In genomic region chr3:72721696-72722381, GRCh38 we compare ENCODE assay signal across 31 cellular contexts.
DNase-seq lines count a peak whose midpoint lies in the region; ATAC-seq and TF ChIP-seq lines count a peak whose summit lies in the region.
"Had no signal": no experiment of that assay in that cellular context is flagged by ENCODE, and none has a peak within 500 bp of the region (broad histone marks: within the 10 kb centered on the region; RNA-seq: fewer than 3 reads in every experiment).

No MANE protein-coding gene starts in this region.

- peaks cover 9% of the 10 kb centered on the region for H3K9me3 Mint-ChIP-seq in WTC11
- H3K9me3 Mint-ChIP-seq in activated T-helper 17 cell treated with anti-CD3 and anti-CD28 coated beads, Interleukin-2, amount 50 U/mL, for 72 hours, result no peaks in the 10 kb centered on the region
- H3K9me3 Mint-ChIP-seq: activated B cell treated with CpG ODN at 0.5 μM for 24 hours; activated CD4-positive, alpha-beta memory T cell treated with anti-CD3 and anti-CD28 coated beads for 36 hours; effector memory CD8-positive, alpha-beta T cell; stimulated activated naive CD8-positive, alpha-beta T cell treated with anti-CD3 and anti-CD28 coated beads, Interleukin-15, amount 100 ng/mL, for 72 hours had no signal

- H3K4me1 Mint-ChIP-seq in WTC11, result peaks cover 27% of the 10 kb centered on the region
- H3K4me1 Mint-ChIP-seq in activated T-helper 17 cell treated with anti-CD3 and anti-CD28 coated beads, Interleukin-2, amount 50 U/mL, for 72 hours, result peaks cover 8% of the 10 kb centered on the region
- H3K4me1 Mint-ChIP-seq: activated B cell treated with CpG ODN at 0.5 μM for 24 hours had no signal

- no peaks in the 10 kb centered on the region for H3K27me3 Mint-ChIP-seq in WTC11 (ENCODE audit: low read depth)
- H3K27me3 Mint-ChIP-seq in activated T-helper 17 cell treated with anti-CD3 and anti-CD28 coated beads, Interleukin-2, amount 50 U/mL, for 72 hours, result no peaks in the 10 kb centered on the region
- H3K27me3 Mint-ChIP-seq: activated CD4-positive, alpha-beta memory T cell treated with anti-CD3 and anti-CD28 coated beads for 36 hours; naive thymus-derived CD8-positive, alpha-beta T cell; stimulated activated naive CD8-positive, alpha-beta T cell treated with anti-CD3 and anti-CD28 coated beads, Interleukin-15, amount 100 ng/mL, for 72 hours had no signal

- 33 to 50% methylated on average over 3 to 5 of the region's 7 CpGs for WGBS in mesodermal cell (ENCODE audit: insufficient coverage in 2 of 2), 2 experiments

- ATAC-seq in WTC11 (no peak), sciatic nerve (no peak)
- no peak for ATAC-seq in activated T-helper 17 cell treated with anti-CD3 and anti-CD28 coated beads, Interleukin-2, amount 50 U/mL, for 72 hours (replicated peaks)
- ATAC-seq: body of pancreas; effector memory CD8-positive, alpha-beta T cell; HepG2; left lobe of liver; naive thymus-derived CD8-positive, alpha-beta T cell; stimulated activated naive CD8-positive, alpha-beta T cell treated with anti-CD3 and anti-CD28 coated beads, Interleukin-15, amount 100 ng/mL, for 72 hours had no signal

- 0 out of 2 replicates have a peak overlapping the region, but pooled peaks have one; percentile 37 for H3K27ac Mint-ChIP-seq in WTC11
- no peak overlapping the region for H3K27ac Mint-ChIP-seq in activated T-helper 17 cell treated with anti-CD3 and anti-CD28 coated beads, Interleukin-2, amount 50 U/mL, for 72 hours
- H3K27ac Mint-ChIP-seq: activated B cell treated with CpG ODN at 0.5 μM for 24 hours; activated CD4-positive, alpha-beta memory T cell treated with anti-CD3 and anti-CD28 coated beads for 36 hours; effector memory CD8-positive, alpha-beta T cell; naive thymus-derived CD8-positive, alpha-beta T cell had no signal

- CTCF ChIA-PET in A673 (lab: Charles Lee), result no interaction called here
- CTCF ChIA-PET in WTC11 (lab: Charles Lee), result no interaction called here

- TF ChIP-seq CTCF in A673 (conservative IDR thresholded peaks at IDR 0.05; ENCODE audit: low read depth, low read length) (no peak), WTC11 (IDR thresholded peaks at IDR 0.05) (no peak)

- H3K36me3 ChIP-seq in A673 (ENCODE audit: insufficient read depth, low read length, poor library complexity, severe bottlenecking) (no peaks in the 10 kb centered on the region), HAP-1 (replicated peaks) (no peaks in the 10 kb centered on the region), mesodermal cell (ENCODE audit: control insufficient read depth, insufficient read depth, low read length) (no peaks in the 10 kb centered on the region)
- H3K36me3 ChIP-seq: BLaER1, sigmoid colon, thyroid gland had no signal

- H3K4me3 ChIP-seq in A673 (ENCODE audit: low read depth, low read length, poor library complexity, severe bottlenecking), result no peak overlapping the region
- no peak overlapping the region for H3K4me3 ChIP-seq in HAP-1
- H3K4me3 ChIP-seq in mesodermal cell (ENCODE audit: extremely low read depth, insufficient read depth, low read length, poor library complexity, severe bottlenecking), result no peak overlapping the region
- H3K4me3 ChIP-seq: BLaER1, body of pancreas, sigmoid colon, thyroid gland had no signal

- H3K9me3 ChIP-seq in A673 (ENCODE audit: low read depth, low read length, poor library complexity, severe bottlenecking) (no peaks in the 10 kb centered on the region), HAP-1 (no peaks in the 10 kb centered on the region; the same call in 1 of the 2 replicates), mesodermal cell (ENCODE audit: control insufficient read depth, low read length) (no peaks in the 10 kb centered on the region)
- H3K9me3 ChIP-seq: BLaER1, body of pancreas, Caco-2, sigmoid colon, thyroid gland had no signal

- H3K36me3 Mint-ChIP-seq in WTC11, result peaks cover 6% of the 10 kb centered on the region
- no peaks in the 10 kb centered on the region for H3K36me3 Mint-ChIP-seq in activated T-helper 17 cell treated with anti-CD3 and anti-CD28 coated beads, Interleukin-2, amount 50 U/mL, for 72 hours (ENCODE audit: low read depth)
- H3K36me3 Mint-ChIP-seq: activated CD4-positive, alpha-beta memory T cell treated with anti-CD3 and anti-CD28 coated beads for 36 hours; naive thymus-derived CD8-positive, alpha-beta T cell had no signal

- H3K27me3 ChIP-seq in A673 (replicated peaks; ENCODE audit: insufficient read depth, low read depth, low read length, poor library complexity), result no peaks in the 10 kb centered on the region
- no peaks in the 10 kb centered on the region for H3K27me3 ChIP-seq in HAP-1 (ENCODE audit: low read depth)
- H3K27me3 ChIP-seq: BLaER1, body of pancreas, sigmoid colon, thyroid gland had no signal

- in situ Hi-C loops in HAP-1 (cut with MboI; ENCODE audit: low sequenced_read_pairs), result no loop called here

- DNase-seq in A673 (ENCODE audit: low spot score) (peak; percentile 91), HAP-1 (ENCODE audit: low spot score in 2 of 2) (peak; percentile 32 to 33), WTC11 (ENCODE audit: low spot score) (no peak), sciatic nerve (ENCODE audit: low spot score) (no peak), cerebellar cortex (ENCODE audit: low spot score) (no peak), NCI-H774 (lab: John Stamatoyannopoulos, UW) (no peak)
- DNase-seq: activated B cell treated with CpG ODN at 0.5 μM for 24 hours; activated CD4-positive, alpha-beta memory T cell treated with anti-CD3 and anti-CD28 coated beads for 36 hours; activated gamma-delta T cell treated with Interleukin-2 at 50 U/mL for 16 hours; body of pancreas; Caco-2; DMS79 treated with DMSO at 0.1 percent for 48 hours; effector memory CD8-positive, alpha-beta T cell; foreskin melanocyte; H7; Kasumi-1; midbrain; naive thymus-derived CD8-positive, alpha-beta T cell; NCI-H187; NCI-H345; RPMI8226; sigmoid colon; stimulated activated CD4-positive, alpha-beta T cell treated with anti-CD3 and anti-CD28 coated beads, Interleukin-15, amount 100 ng/mL, for 24 hours; stimulated activated naive CD8-positive, alpha-beta T cell treated with anti-CD3 and anti-CD28 coated beads, Interleukin-15, amount 100 ng/mL, for 72 hours; thyroid gland had no signal

- POLR2A ChIA-PET in A673 (lab: Charles Lee; ENCODE audit: low non-redundant PET), result no interaction called here
- POLR2A ChIA-PET in WTC11 (lab: Charles Lee), result no interaction called here

- BruUV-seq in A673 (replicated peaks; lab: Mats Ljungman, UMichigan), result no TSS peak

- H3K4me3 Mint-ChIP-seq in WTC11, result no peak overlapping the region
- no peak overlapping the region for H3K4me3 Mint-ChIP-seq in activated T-helper 17 cell treated with anti-CD3 and anti-CD28 coated beads, Interleukin-2, amount 50 U/mL, for 72 hours
- H3K4me3 Mint-ChIP-seq: activated B cell treated with CpG ODN at 0.5 μM for 24 hours; activated CD4-positive, alpha-beta memory T cell treated with anti-CD3 and anti-CD28 coated beads for 36 hours; effector memory CD8-positive, alpha-beta T cell; naive thymus-derived CD8-positive, alpha-beta T cell; stimulated activated naive CD8-positive, alpha-beta T cell treated with anti-CD3 and anti-CD28 coated beads, Interleukin-15, amount 100 ng/mL, for 72 hours had no signal

- intact Hi-C loops in A673 (cut with micrococcal nuclease; ENCODE audit: unreplicated experiment), result loop anchor here (5.0 kb wide), 1 partner anchor 100 kb away; no protein-coding TSS in a partner anchor
- intact Hi-C loops in sciatic nerve (cut with DNase I), result no loop called here

- H3K4me1 ChIP-seq in A673 (ENCODE audit: insufficient read depth, low read length, poor library complexity, severe bottlenecking) (peaks cover 26% of the 10 kb centered on the region), HAP-1 (peaks cover 17% of the 10 kb centered on the region), mesodermal cell (ENCODE audit: control insufficient read depth, insufficient read depth, low read length, poor library complexity, severe bottlenecking) (peaks cover 13% of the 10 kb centered on the region)
- H3K4me1 ChIP-seq: body of pancreas, sigmoid colon, thyroid gland had no signal

- H3K27ac ChIP-seq in A673 (ENCODE audit: low read depth, low read length, poor library complexity, severe bottlenecking), result peak overlapping the region; percentile 79
- peak overlapping the region; percentile 29 for H3K27ac ChIP-seq in mesodermal cell (ENCODE audit: low read depth, low read length, severe bottlenecking)
- H3K27ac ChIP-seq: BLaER1, body of pancreas, HL-60, sigmoid colon, thyroid gland had no signal

TF ChIP-seq in WTC11, 78 proteins besides CTCF, POLR2A, EP300 and RAD21 (continues in another document):
- TF ChIP-seq MXD4 (CRISPR knock-in tag; IDR thresholded peaks at IDR 0.05; ENCODE audit: borderline replicate concordance) (no peak), RELA (CRISPR knock-in tag; IDR thresholded peaks at IDR 0.05; ENCODE audit: borderline replicate concordance) (no peak), CREM (CRISPR knock-in tag; IDR thresholded peaks at IDR 0.05) (no peak), TCF7 (CRISPR knock-in tag; IDR thresholded peaks at IDR 0.05; ENCODE audit: low read depth) (no peak), RORB (CRISPR knock-in tag; IDR thresholded peaks at IDR 0.05) (no peak), FOXP4 (CRISPR knock-in tag; IDR thresholded peaks at IDR 0.05) (no peak), E2F5 (CRISPR knock-in tag; IDR thresholded peaks at IDR 0.05) (no peak), MAX (CRISPR knock-in tag; IDR thresholded peaks at IDR 0.05) (no peak)

Comparison
In these comparisons a context has a peak if more than half of its experiments do, and no peak if none do; other contexts are left out.
1. DNase-seq: peak in A673 (single experiment) and HAP-1 (2 of 2); none in WTC11 (single experiment), sciatic nerve (single experiment), cerebellar cortex (single experiment) and NCI-H774 (single experiment).